In genomic region chr20:14384820-14385740, GRCh38 we compare ENCODE assay signal across 21 cellular contexts. TPM values are rescaled to one million over a fixed set of nuclear protein-coding genes. Genes with fewer than 3 reads are reported as not detected.
DNase-seq lines count a peak whose midpoint lies in the region; ATAC-seq and TF ChIP-seq lines count a peak whose summit lies in the region.
"Had no signal": no experiment of that assay in that cellular context is flagged by ENCODE, and none has a peak within 500 bp of the region (broad histone marks: within the 10 kb centered on the region; RNA-seq: fewer than 3 reads in every experiment).

No MANE protein-coding gene starts in this region.

- H3K4me3 ChIP-seq in HFF-Myc (replicated peaks; ENCODE audit: low read depth, low read length) = no peak overlapping the region
- H3K4me3 ChIP-seq in PC-3 (ENCODE audit: low read length) = no peak overlapping the region
- H3K4me3 ChIP-seq in WERI-Rb-1 (ENCODE audit: low read depth, low read length) = no peak overlapping the region
- H3K4me3 ChIP-seq: HAP-1, PC-9 had no signal

- H3K27me3 ChIP-seq in PC-3 (ENCODE audit: low read length) (no peaks in the 10 kb centered on the region), WERI-Rb-1 (ENCODE audit: insufficient read depth, low read depth, severe bottlenecking) (no peaks in the 10 kb centered on the region)

- H3K9me2 ChIP-seq in PC-3 (replicated peaks; ENCODE audit: low read length) = no peaks in the 10 kb centered on the region

- H3K36me3 ChIP-seq in PC-3 (ENCODE audit: low read depth, low read length) (peaks cover 11% of the 10 kb centered on the region; the same call in 1 of the 2 replicates), WERI-Rb-1 (no peaks in the 10 kb centered on the region)
- H3K36me3 ChIP-seq: HAP-1 had no signal

- no peak for TF ChIP-seq CTCF in HFF-Myc (IDR thresholded peaks at IDR 0.05; ENCODE audit: low read depth, low read length, missing control alignments)
- no peak for TF ChIP-seq CTCF in PC-3 (conservative IDR thresholded peaks at IDR 0.05; ENCODE audit: low read depth, low read length)
- TF ChIP-seq CTCF in mesothelial cell of epicardium (IDR thresholded peaks at IDR 0.05; ENCODE audit: unreplicated experiment) = no peak
- no peak for TF ChIP-seq CTCF in osteocyte (IDR thresholded peaks at IDR 0.05)
- TF ChIP-seq CTCF in WERI-Rb-1 (IDR thresholded peaks at IDR 0.05; ENCODE audit: low read depth, low read length) = no peak

- H3K4me2 ChIP-seq in PC-3 (ENCODE audit: low read length) = 0 out of 2 replicates have a peak overlapping the region, but pooled peaks have one; percentile 8
- H3K4me2 ChIP-seq: PC-9 had no signal

- intact Hi-C loops in PC-3 (cut with micrococcal nuclease) = no loop called here
- intact Hi-C loops in activated CD4-positive, alpha-beta T cell treated with anti-CD3 and anti-CD28 coated beads, Interleukin-2, amount 10 ng/mL, durations not matched to agents 24 days and 14 days (cut with micrococcal nuclease) = no loop called here

- DNase-seq in HFF-Myc (ENCODE audit: extremely low read depth, low read depth) (peak; percentile 9), PC-3 (no peak), mesothelial cell of epicardium (ENCODE audit: low spot score in 2 of 2, unreplicated experiment in 2 of 2) (no peak), osteocyte (ENCODE audit: extremely low spot score, unreplicated experiment) (no peak), WERI-Rb-1 (no peak), NCI-H1930 (lab: John Stamatoyannopoulos, UW) (no peak)
- no peak for DNase-seq in activated CD4-positive, alpha-beta T cell treated with anti-CD3 and anti-CD28 coated beads, Interleukin-2, amount 10 ng/mL, durations not matched to agents 24 days and 14 days
- DNase-seq: Caco-2; CD8-positive, alpha-beta T cell; GOT3; NCI-H1436 treated with DMSO at 0.1 percent for 48 hours; NCI-H187 treated with DMSO at 0.1 percent for 48 hours; NCI-H2107; NCI-H524 treated with DMSO at 0.1 percent for 48 hours; NCI-H82; NK-92 treated with Interleukin-12 subunit alpha and Interleukin-12 subunit beta, amount 100 ng/mL, for 24 hours; PC-9 had no signal

- peaks cover 18% of the 10 kb centered on the region; the same call in 1 of the 2 replicates for H3K4me1 ChIP-seq in PC-3 (ENCODE audit: insufficient read depth, low read length)
- H3K4me1 ChIP-seq: Caco-2, HAP-1 had no signal

- peak overlapping the region; percentile 55 for H3K27ac Mint-ChIP-seq in mesothelial cell of epicardium
- H3K27ac Mint-ChIP-seq in osteocyte (ENCODE audit: unreplicated experiment) = no peak overlapping the region
- no peak overlapping the region for H3K27ac Mint-ChIP-seq in activated CD4-positive, alpha-beta T cell treated with anti-CD3 and anti-CD28 coated beads, Interleukin-2, amount 10 ng/mL, durations not matched to agents 24 days and 14 days
- H3K27ac Mint-ChIP-seq: B cell; CD8-positive, alpha-beta T cell; IgD-negative memory B cell had no signal

- no TSS peak for BruUV-seq in PC-3 (replicated peaks; lab: Mats Ljungman, UMichigan)

- peak; percentile 60 for ATAC-seq in PC-3
- ATAC-seq: CD8-positive, alpha-beta T cell had no signal

- H3K9me3 ChIP-seq in PC-3 (ENCODE audit: low read length) (peaks cover 13% of the 10 kb centered on the region), WERI-Rb-1 (ENCODE audit: severe bottlenecking) (no peaks in the 10 kb centered on the region)
- H3K9me3 ChIP-seq: HAP-1 had no signal

- H3K4me1 Mint-ChIP-seq in mesothelial cell of epicardium (peaks cover 18% of the 10 kb centered on the region), osteocyte (ENCODE audit: unreplicated experiment) (no peaks in the 10 kb centered on the region)
- no peaks in the 10 kb centered on the region for H3K4me1 Mint-ChIP-seq in activated CD4-positive, alpha-beta T cell treated with anti-CD3 and anti-CD28 coated beads, Interleukin-2, amount 10 ng/mL, durations not matched to agents 24 days and 14 days
- H3K4me1 Mint-ChIP-seq: B cell, IgD-negative memory B cell had no signal

- no peak overlapping the region for H3K9ac ChIP-seq in PC-3 (ENCODE audit: low read length)

- H3K27ac ChIP-seq in PC-3 (ENCODE audit: low read length) (peak overlapping the region; percentile 43), WERI-Rb-1 (no peak overlapping the region)
- H3K27ac ChIP-seq: C4-2B, PC-9 had no signal

- H3K4me3 Mint-ChIP-seq in mesothelial cell of epicardium = no peak overlapping the region
- no peak overlapping the region for H3K4me3 Mint-ChIP-seq in osteocyte (ENCODE audit: unreplicated experiment)
- H3K4me3 Mint-ChIP-seq in activated CD4-positive, alpha-beta T cell treated with anti-CD3 and anti-CD28 coated beads, Interleukin-2, amount 10 ng/mL, durations not matched to agents 24 days and 14 days = no peak overlapping the region
- H3K4me3 Mint-ChIP-seq: B cell; CD8-positive, alpha-beta T cell; IgD-negative memory B cell had no signal

- H4K20me1 ChIP-seq in PC-3 (ENCODE audit: low read length) = no peaks in the 10 kb centered on the region

- H3K79me2 ChIP-seq in PC-3 (ENCODE audit: low read length) = no peaks in the 10 kb centered on the region

- CTCF ChIA-PET in PC-3 (lab: Charles Lee) = interaction anchor here (0.6 kb wide), 1 partner anchor 82 kb away, joined by 5 read pairs; no protein-coding TSS in a partner anchor

- H3K27me3 Mint-ChIP-seq in mesothelial cell of epicardium (ENCODE audit: low read depth) = no peaks in the 10 kb centered on the region
- no peaks in the 10 kb centered on the region for H3K27me3 Mint-ChIP-seq in osteocyte (ENCODE audit: unreplicated experiment)
- no peaks in the 10 kb centered on the region for H3K27me3 Mint-ChIP-seq in activated CD4-positive, alpha-beta T cell treated with anti-CD3 and anti-CD28 coated beads, Interleukin-2, amount 10 ng/mL, durations not matched to agents 24 days and 14 days
- H3K27me3 Mint-ChIP-seq: IgD-negative memory B cell had no signal

- H3K36me3 Mint-ChIP-seq in mesothelial cell of epicardium (peaks cover 10% of the 10 kb centered on the region), osteocyte (ENCODE audit: unreplicated experiment) (no peaks in the 10 kb centered on the region)
- no peaks in the 10 kb centered on the region for H3K36me3 Mint-ChIP-seq in activated CD4-positive, alpha-beta T cell treated with anti-CD3 and anti-CD28 coated beads, Interleukin-2, amount 10 ng/mL, durations not matched to agents 24 days and 14 days (ENCODE audit: low read depth)
- H3K36me3 Mint-ChIP-seq: CD8-positive, alpha-beta T cell; IgD-negative memory B cell had no signal

- H2AFZ ChIP-seq in PC-3 (ENCODE audit: low read length) = 0 out of 2 replicates have a peak overlapping the region, but pooled peaks have one; percentile 5
- H2AFZ ChIP-seq: PC-9 had no signal

- POLR2A ChIA-PET in PC-3 (lab: Charles Lee; ENCODE audit: unreplicated experiment) = no interaction called here

- peaks cover 3% of the 10 kb centered on the region for H3F3A ChIP-seq in PC-3 (ENCODE audit: low read length, unreplicated experiment)

- H3K9me3 Mint-ChIP-seq in mesothelial cell of epicardium (peaks cover 32% of the 10 kb centered on the region), osteocyte (ENCODE audit: unreplicated experiment) (peaks cover 37% of the 10 kb centered on the region)
- peaks cover 14% of the 10 kb centered on the region for H3K9me3 Mint-ChIP-seq in activated CD4-positive, alpha-beta T cell treated with anti-CD3 and anti-CD28 coated beads, Interleukin-2, amount 10 ng/mL, durations not matched to agents 24 days and 14 days

RNA-seq across cellular contexts. Expression of gene FLRT3, which starts 47.7 kb away (rescaled TPM):
- total RNA-seq in PC-3 (2014; rRNA removed) = 2.6 and 2.8 TPM in 2 replicates
- 98.6 to 101 TPM (median 98.6 TPM) in 3 replicates for total RNA-seq in mesothelial cell of epicardium
- 0.16 and 0.40 TPM in 2 replicates for total RNA-seq in osteocyte
- total RNA-seq in activated CD4-positive, alpha-beta T cell treated with anti-CD3 and anti-CD28 coated beads, Interleukin-2, amount 10 ng/mL, durations not matched to agents 24 days and 14 days = not detected in 2 replicates
- total RNA-seq: B cell; CD8-positive, alpha-beta T cell had no signal

Comparison
In these comparisons a context has a peak if more than half of its experiments do, and no peak if none do; other contexts are left out.
1. RNA of gene FLRT3, which starts 47.7 kb away (total RNA-seq): 98.6 to 101 TPM in mesothelial cell of epicardium; 2.6 to 2.8 TPM in PC-3, 0.16 to 0.40 TPM in osteocyte and not detected in activated CD4-positive, alpha-beta T cell treated with anti-CD3 and anti-CD28 coated beads, Interleukin-2, amount 10 ng/mL, durations not matched to agents 24 days and 14 days; every median in the first group is over 10 times any median in the second.